ENCODE assay signal across 1 cellular context in the genomic region with DNA sequence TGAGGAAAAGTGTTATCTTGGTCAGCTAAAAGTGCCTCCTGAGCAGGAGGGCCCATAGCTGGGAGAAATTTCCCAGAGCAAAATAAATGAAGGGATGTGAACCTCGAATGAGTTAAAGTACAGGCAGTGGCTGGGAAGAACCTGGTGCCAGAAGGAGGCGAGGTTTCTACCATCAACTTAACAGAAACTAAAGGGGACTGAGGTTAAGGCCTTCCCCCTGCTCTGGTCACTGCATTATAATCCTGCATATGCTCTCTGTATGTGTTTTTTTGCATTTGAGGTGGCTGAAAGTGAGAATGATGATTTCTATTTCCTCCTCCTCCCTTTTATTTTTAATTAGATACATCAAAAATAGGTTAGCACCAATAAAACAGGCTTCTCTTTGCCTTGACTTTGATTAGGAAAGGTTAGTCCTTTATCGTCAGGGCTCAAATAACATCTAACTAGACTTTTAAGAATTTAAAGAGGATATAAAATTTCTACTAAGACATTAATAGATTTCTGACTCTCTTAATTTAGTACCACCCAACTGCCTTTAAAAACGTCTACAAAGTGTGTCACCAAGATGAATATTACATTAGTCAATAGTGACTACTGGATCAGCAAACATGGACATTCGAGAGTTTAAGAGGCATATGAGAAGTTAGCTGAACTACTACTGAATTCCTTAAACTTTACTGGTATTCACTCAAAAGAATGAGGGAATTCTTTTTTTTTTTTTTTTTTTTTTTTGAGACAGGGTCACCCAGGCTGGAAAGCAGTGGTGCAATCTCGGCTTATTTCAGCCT.
TF ChIP-seq lines count a peak whose summit lies in the region.

No MANE protein-coding gene starts in this region.

TF ChIP-seq in GM12878, 131 proteins besides CTCF, POLR2A, EP300 and RAD21 (continued from another document):
- TF ChIP-seq, protein P1, sequence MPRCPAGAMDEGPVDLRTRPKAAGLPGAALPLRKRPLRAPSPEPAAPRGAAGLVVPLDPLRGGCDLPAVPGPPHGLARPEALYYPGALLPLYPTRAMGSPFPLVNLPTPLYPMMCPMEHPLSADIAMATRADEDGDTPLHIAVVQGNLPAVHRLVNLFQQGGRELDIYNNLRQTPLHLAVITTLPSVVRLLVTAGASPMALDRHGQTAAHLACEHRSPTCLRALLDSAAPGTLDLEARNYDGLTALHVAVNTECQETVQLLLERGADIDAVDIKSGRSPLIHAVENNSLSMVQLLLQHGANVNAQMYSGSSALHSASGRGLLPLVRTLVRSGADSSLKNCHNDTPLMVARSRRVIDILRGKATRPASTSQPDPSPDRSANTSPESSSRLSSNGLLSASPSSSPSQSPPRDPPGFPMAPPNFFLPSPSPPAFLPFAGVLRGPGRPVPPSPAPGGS (IDR thresholded peaks at IDR 0.05; ENCODE audit: borderline replicate concordance, insufficient read depth, low read depth, low read length, poor library complexity, severe bottlenecking): peak; percentile 25
- TF ChIP-seq, protein P2, sequence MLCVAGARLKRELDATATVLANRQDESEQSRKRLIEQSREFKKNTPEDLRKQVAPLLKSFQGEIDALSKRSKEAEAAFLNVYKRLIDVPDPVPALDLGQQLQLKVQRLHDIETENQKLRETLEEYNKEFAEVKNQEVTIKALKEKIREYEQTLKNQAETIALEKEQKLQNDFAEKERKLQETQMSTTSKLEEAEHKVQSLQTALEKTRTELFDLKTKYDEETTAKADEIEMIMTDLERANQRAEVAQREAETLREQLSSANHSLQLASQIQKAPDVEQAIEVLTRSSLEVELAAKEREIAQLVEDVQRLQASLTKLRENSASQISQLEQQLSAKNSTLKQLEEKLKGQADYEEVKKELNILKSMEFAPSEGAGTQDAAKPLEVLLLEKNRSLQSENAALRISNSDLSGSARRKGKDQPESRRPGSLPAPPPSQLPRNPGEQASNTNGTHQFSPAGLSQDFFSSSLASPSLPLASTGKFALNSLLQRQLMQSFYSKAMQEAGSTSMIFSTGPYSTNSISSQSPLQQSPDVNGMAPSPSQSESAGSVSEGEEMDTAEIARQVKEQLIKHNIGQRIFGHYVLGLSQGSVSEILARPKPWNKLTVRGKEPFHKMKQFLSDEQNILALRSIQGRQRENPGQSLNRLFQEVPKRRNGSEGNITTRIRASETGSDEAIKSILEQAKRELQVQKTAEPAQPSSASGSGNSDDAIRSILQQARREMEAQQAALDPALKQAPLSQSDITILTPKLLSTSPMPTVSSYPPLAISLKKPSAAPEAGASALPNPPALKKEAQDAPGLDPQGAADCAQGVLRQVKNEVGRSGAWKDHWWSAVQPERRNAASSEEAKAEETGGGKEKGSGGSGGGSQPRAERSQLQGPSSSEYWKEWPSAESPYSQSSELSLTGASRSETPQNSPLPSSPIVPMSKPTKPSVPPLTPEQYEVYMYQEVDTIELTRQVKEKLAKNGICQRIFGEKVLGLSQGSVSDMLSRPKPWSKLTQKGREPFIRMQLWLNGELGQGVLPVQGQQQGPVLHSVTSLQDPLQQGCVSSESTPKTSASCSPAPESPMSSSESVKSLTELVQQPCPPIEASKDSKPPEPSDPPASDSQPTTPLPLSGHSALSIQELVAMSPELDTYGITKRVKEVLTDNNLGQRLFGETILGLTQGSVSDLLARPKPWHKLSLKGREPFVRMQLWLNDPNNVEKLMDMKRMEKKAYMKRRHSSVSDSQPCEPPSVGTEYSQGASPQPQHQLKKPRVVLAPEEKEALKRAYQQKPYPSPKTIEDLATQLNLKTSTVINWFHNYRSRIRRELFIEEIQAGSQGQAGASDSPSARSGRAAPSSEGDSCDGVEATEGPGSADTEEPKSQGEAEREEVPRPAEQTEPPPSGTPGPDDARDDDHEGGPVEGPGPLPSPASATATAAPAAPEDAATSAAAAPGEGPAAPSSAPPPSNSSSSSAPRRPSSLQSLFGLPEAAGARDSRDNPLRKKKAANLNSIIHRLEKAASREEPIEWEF (IDR thresholded peaks at IDR 0.05; ENCODE audit: insufficient replicate concordance, low read depth, low read length): no peak
- TF ChIP-seq, protein P3, sequence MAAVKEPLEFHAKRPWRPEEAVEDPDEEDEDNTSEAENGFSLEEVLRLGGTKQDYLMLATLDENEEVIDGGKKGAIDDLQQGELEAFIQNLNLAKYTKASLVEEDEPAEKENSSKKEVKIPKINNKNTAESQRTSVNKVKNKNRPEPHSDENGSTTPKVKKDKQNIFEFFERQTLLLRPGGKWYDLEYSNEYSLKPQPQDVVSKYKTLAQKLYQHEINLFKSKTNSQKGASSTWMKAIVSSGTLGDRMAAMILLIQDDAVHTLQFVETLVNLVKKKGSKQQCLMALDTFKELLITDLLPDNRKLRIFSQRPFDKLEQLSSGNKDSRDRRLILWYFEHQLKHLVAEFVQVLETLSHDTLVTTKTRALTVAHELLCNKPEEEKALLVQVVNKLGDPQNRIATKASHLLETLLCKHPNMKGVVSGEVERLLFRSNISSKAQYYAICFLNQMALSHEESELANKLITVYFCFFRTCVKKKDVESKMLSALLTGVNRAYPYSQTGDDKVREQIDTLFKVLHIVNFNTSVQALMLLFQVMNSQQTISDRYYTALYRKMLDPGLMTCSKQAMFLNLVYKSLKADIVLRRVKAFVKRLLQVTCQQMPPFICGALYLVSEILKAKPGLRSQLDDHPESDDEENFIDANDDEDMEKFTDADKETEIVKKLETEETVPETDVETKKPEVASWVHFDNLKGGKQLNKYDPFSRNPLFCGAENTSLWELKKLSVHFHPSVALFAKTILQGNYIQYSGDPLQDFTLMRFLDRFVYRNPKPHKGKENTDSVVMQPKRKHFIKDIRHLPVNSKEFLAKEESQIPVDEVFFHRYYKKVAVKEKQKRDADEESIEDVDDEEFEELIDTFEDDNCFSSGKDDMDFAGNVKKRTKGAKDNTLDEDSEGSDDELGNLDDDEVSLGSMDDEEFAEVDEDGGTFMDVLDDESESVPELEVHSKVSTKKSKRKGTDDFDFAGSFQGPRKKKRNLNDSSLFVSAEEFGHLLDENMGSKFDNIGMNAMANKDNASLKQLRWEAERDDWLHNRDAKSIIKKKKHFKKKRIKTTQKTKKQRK (IDR thresholded peaks at IDR 0.05; ENCODE audit: low read depth, low read length): no peak
- TF ChIP-seq RUNX3 (IDR thresholded peaks at IDR 0.05; ENCODE audit: low read length): peak; percentile 87
- TF ChIP-seq, protein P4, sequence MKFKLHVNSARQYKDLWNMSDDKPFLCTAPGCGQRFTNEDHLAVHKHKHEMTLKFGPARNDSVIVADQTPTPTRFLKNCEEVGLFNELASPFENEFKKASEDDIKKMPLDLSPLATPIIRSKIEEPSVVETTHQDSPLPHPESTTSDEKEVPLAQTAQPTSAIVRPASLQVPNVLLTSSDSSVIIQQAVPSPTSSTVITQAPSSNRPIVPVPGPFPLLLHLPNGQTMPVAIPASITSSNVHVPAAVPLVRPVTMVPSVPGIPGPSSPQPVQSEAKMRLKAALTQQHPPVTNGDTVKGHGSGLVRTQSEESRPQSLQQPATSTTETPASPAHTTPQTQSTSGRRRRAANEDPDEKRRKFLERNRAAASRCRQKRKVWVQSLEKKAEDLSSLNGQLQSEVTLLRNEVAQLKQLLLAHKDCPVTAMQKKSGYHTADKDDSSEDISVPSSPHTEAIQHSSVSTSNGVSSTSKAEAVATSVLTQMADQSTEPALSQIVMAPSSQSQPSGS (IDR thresholded peaks at IDR 0.05; ENCODE audit: low read length): 0 out of 2 replicates have a peak, but pooled peaks have one; percentile 8
- peak; percentile 61; the same call in 1 of the 2 replicates for TF ChIP-seq NFIC (IDR thresholded peaks at IDR 0.05; ENCODE audit: low read depth, low read length)
- TF ChIP-seq, protein P5, sequence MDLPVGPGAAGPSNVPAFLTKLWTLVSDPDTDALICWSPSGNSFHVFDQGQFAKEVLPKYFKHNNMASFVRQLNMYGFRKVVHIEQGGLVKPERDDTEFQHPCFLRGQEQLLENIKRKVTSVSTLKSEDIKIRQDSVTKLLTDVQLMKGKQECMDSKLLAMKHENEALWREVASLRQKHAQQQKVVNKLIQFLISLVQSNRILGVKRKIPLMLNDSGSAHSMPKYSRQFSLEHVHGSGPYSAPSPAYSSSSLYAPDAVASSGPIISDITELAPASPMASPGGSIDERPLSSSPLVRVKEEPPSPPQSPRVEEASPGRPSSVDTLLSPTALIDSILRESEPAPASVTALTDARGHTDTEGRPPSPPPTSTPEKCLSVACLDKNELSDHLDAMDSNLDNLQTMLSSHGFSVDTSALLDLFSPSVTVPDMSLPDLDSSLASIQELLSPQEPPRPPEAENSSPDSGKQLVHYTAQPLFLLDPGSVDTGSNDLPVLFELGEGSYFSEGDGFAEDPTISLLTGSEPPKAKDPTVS (IDR thresholded peaks at IDR 0.05; ENCODE audit: low read depth, low read length): no peak
- TF ChIP-seq IKZF2 (IDR thresholded peaks at IDR 0.05): 0 out of 4 replicates have a peak, but pooled peaks of 1 of the 2 experiments have one; percentile 20
- TF ChIP-seq JUNB (IDR thresholded peaks at IDR 0.05): peak; percentile 26; the same call in 1 of the 2 replicates
- TF ChIP-seq TCF7 (IDR thresholded peaks at IDR 0.05; ENCODE audit: borderline replicate concordance): peak; percentile 78
- TF ChIP-seq CHD4 (IDR thresholded peaks at IDR 0.05): no peak
- TF ChIP-seq ETV6 (conservative IDR thresholded peaks at IDR 0.05 in 1 of 2, IDR thresholded peaks at IDR 0.05 in 1 of 2; ENCODE audit: borderline replicate concordance in 1 of 2, low read depth in 1 of 2): 0 out of 4 replicates have a peak, but pooled peaks of 1 of the 2 experiments have one; percentile 49
- no peak for TF ChIP-seq ESRRA (IDR thresholded peaks at IDR 0.05; ENCODE audit: low read length)
